Comparison of ENCODE assay signal across 1 cellular context in genomic region chr15:66803182-66803729, GRCh38.
TF ChIP-seq lines count a peak whose summit lies in the region.

No MANE protein-coding gene starts in this region.

TF ChIP-seq in HEK293, 187 proteins besides CTCF, POLR2A, EP300 and RAD21 (continued from another document and continues in another):
- TF ChIP-seq ZNF398 (tag by site-specific recombination; IDR thresholded peaks at IDR 0.05) (no peak), ZNF350 (tag by site-specific recombination; IDR thresholded peaks at IDR 0.05) (no peak), ZNF138 (tag by site-specific recombination; IDR thresholded peaks at IDR 0.05; ENCODE audit: borderline replicate concordance) (no peak), ZNF600 (tag by site-specific recombination; IDR thresholded peaks at IDR 0.05) (peak; percentile 54; the same call in 1 of the 2 replicates), ZNF585B (tag by site-specific recombination; IDR thresholded peaks at IDR 0.05) (no peak), BCL6B (tag by site-specific recombination; IDR thresholded peaks at IDR 0.05) (no peak), ZNF169 (tag by site-specific recombination; IDR thresholded peaks at IDR 0.05) (no peak), RBAK (tag by site-specific recombination; IDR thresholded peaks at IDR 0.05) (no peak), ZNF239 (tag by site-specific recombination; IDR thresholded peaks at IDR 0.05) (no peak), KLF7 (tag by site-specific recombination; IDR thresholded peaks at IDR 0.05; ENCODE audit: borderline replicate concordance) (no peak), ZNF623 (tag by site-specific recombination; IDR thresholded peaks at IDR 0.05) (no peak), ZNF768 (tag by site-specific recombination; IDR thresholded peaks at IDR 0.05) (no peak), ZNF140 (tag by site-specific recombination; IDR thresholded peaks at IDR 0.05) (no peak), ZNF571 (tag by site-specific recombination; IDR thresholded peaks at IDR 0.05) (no peak), ZNF629 (tag by site-specific recombination; IDR thresholded peaks at IDR 0.05) (peak; percentile 56; the same call in 1 of the 2 replicates), SP3 (tag by site-specific recombination; IDR thresholded peaks at IDR 0.05) (peak; percentile 37; the same call in 1 of the 2 replicates), ZBTB1 (tag by site-specific recombination; IDR thresholded peaks at IDR 0.05) (no peak), ZNF510 (tag by site-specific recombination; IDR thresholded peaks at IDR 0.05; ENCODE audit: insufficient replicate concordance) (no peak), ZFP41 (tag by site-specific recombination; IDR thresholded peaks at IDR 0.05; ENCODE audit: borderline replicate concordance) (no peak), HOXA7 (CRISPR knock-in tag; IDR thresholded peaks at IDR 0.05; ENCODE audit: borderline replicate concordance) (no peak), ZNF548 (tag by site-specific recombination; IDR thresholded peaks at IDR 0.05) (no peak), MEIS1 (CRISPR knock-in tag; IDR thresholded peaks at IDR 0.05; ENCODE audit: borderline replicate concordance) (no peak), ZNF248 (tag by site-specific recombination; IDR thresholded peaks at IDR 0.05) (no peak), ZNF16 (tag by site-specific recombination; IDR thresholded peaks at IDR 0.05; ENCODE audit: low read depth) (no peak), ZNF426 (tag by site-specific recombination; IDR thresholded peaks at IDR 0.05) (no peak), ZNF202 (tag by site-specific recombination; IDR thresholded peaks at IDR 0.05; ENCODE audit: borderline replicate concordance) (no peak), ZNF10 (tag by site-specific recombination; IDR thresholded peaks at IDR 0.05) (no peak), KLF9 (tag by site-specific recombination; IDR thresholded peaks at IDR 0.05; ENCODE audit: low read depth) (peak; percentile 74), ZNF335 (tag by site-specific recombination; conservative IDR thresholded peaks at IDR 0.05) (peak; percentile 48), ZNF514 (tag by site-specific recombination; IDR thresholded peaks at IDR 0.05) (no peak), ZNF354C (tag by site-specific recombination; IDR thresholded peaks at IDR 0.05; ENCODE audit: borderline replicate concordance, low read depth) (no peak), ZBTB20 (tag by site-specific recombination; IDR thresholded peaks at IDR 0.05) (peak; percentile 46; the same call in 1 of the 2 replicates), ZNF157 (tag by site-specific recombination; IDR thresholded peaks at IDR 0.05) (no peak), ZNF645 (tag by site-specific recombination; IDR thresholded peaks at IDR 0.05) (no peak), ZNF549 (tag by site-specific recombination; IDR thresholded peaks at IDR 0.05) (no peak), OVOL3 (tag by site-specific recombination; IDR thresholded peaks at IDR 0.05) (no peak), EGR2 (tag by site-specific recombination; IDR thresholded peaks at IDR 0.05; ENCODE audit: low read depth) (no peak), ZNF121 (tag by site-specific recombination; IDR thresholded peaks at IDR 0.05) (no peak), ZNF658 (tag by site-specific recombination; IDR thresholded peaks at IDR 0.05) (no peak), ZFP69B (tag by site-specific recombination; IDR thresholded peaks at IDR 0.05) (peak; percentile 68; the same call in 1 of the 2 replicates), SP7 (tag by site-specific recombination; IDR thresholded peaks at IDR 0.05) (peak; percentile 84), GFI1B (tag by site-specific recombination; IDR thresholded peaks at IDR 0.05) (peak; percentile 60; the same call in 1 of the 2 replicates), ZBTB17 (tag by site-specific recombination; IDR thresholded peaks at IDR 0.05) (peak; percentile 85), ZNF184 (tag by site-specific recombination; IDR thresholded peaks at IDR 0.05) (no peak), ZNF266 (tag by site-specific recombination; IDR thresholded peaks at IDR 0.05; ENCODE audit: low read depth) (no peak)
- TF ChIP-seq, protein P1, sequence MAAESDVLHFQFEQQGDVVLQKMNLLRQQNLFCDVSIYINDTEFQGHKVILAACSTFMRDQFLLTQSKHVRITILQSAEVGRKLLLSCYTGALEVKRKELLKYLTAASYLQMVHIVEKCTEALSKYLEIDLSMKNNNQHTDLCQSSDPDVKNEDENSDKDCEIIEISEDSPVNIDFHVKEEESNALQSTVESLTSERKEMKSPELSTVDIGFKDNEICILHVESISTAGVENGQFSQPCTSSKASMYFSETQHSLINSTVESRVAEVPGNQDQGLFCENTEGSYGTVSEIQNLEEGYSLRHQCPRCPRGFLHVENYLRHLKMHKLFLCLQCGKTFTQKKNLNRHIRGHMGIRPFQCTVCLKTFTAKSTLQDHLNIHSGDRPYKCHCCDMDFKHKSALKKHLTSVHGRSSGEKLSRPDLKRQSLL (tag by site-specific recombination; IDR thresholded peaks at IDR 0.05), result no peak
- TF ChIP-seq, protein P2, sequence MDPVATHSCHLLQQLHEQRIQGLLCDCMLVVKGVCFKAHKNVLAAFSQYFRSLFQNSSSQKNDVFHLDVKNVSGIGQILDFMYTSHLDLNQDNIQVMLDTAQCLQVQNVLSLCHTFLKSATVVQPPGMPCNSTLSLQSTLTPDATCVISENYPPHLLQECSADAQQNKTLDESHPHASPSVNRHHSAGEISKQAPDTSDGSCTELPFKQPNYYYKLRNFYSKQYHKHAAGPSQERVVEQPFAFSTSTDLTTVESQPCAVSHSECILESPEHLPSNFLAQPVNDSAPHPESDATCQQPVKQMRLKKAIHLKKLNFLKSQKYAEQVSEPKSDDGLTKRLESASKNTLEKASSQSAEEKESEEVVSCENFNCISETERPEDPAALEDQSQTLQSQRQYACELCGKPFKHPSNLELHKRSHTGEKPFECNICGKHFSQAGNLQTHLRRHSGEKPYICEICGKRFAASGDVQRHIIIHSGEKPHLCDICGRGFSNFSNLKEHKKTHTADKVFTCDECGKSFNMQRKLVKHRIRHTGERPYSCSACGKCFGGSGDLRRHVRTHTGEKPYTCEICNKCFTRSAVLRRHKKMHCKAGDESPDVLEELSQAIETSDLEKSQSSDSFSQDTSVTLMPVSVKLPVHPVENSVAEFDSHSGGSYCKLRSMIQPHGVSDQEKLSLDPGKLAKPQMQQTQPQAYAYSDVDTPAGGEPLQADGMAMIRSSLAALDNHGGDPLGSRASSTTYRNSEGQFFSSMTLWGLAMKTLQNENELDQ (tag by site-specific recombination; IDR thresholded peaks at IDR 0.05; ENCODE audit: low read depth), result no peak
- TF ChIP-seq, protein P3, sequence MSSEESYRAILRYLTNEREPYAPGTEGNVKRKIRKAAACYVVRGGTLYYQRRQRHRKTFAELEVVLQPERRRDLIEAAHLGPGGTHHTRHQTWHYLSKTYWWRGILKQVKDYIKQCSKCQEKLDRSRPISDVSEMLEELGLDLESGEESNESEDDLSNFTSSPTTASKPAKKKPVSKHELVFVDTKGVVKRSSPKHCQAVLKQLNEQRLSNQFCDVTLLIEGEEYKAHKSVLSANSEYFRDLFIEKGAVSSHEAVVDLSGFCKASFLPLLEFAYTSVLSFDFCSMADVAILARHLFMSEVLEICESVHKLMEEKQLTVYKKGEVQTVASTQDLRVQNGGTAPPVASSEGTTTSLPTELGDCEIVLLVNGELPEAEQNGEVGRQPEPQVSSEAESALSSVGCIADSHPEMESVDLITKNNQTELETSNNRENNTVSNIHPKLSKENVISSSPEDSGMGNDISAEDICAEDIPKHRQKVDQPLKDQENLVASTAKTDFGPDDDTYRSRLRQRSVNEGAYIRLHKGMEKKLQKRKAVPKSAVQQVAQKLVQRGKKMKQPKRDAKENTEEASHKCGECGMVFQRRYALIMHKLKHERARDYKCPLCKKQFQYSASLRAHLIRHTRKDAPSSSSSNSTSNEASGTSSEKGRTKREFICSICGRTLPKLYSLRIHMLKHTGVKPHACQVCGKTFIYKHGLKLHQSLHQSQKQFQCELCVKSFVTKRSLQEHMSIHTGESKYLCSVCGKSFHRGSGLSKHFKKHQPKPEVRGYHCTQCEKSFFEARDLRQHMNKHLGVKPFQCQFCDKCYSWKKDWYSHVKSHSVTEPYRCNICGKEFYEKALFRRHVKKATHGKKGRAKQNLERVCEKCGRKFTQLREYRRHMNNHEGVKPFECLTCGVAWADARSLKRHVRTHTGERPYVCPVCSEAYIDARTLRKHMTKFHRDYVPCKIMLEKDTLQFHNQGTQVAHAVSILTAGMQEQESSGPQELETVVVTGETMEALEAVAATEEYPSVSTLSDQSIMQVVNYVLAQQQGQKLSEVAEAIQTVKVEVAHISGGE (tag by site-specific recombination; conservative IDR thresholded peaks at IDR 0.05; ENCODE audit: low read depth), result peak; percentile 56
- TF ChIP-seq, protein P4, sequence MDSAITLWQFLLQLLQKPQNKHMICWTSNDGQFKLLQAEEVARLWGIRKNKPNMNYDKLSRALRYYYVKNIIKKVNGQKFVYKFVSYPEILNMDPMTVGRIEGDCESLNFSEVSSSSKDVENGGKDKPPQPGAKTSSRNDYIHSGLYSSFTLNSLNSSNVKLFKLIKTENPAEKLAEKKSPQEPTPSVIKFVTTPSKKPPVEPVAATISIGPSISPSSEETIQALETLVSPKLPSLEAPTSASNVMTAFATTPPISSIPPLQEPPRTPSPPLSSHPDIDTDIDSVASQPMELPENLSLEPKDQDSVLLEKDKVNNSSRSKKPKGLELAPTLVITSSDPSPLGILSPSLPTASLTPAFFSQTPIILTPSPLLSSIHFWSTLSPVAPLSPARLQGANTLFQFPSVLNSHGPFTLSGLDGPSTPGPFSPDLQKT (IDR thresholded peaks at IDR 0.05; ENCODE audit: borderline replicate concordance, low read depth, low read length), result no peak
- TF ChIP-seq, protein P5, sequence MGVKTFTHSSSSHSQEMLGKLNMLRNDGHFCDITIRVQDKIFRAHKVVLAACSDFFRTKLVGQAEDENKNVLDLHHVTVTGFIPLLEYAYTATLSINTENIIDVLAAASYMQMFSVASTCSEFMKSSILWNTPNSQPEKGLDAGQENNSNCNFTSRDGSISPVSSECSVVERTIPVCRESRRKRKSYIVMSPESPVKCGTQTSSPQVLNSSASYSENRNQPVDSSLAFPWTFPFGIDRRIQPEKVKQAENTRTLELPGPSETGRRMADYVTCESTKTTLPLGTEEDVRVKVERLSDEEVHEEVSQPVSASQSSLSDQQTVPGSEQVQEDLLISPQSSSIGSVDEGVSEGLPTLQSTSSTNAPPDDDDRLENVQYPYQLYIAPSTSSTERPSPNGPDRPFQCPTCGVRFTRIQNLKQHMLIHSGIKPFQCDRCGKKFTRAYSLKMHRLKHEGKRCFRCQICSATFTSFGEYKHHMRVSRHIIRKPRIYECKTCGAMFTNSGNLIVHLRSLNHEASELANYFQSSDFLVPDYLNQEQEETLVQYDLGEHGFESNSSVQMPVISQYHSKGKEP (tag by site-specific recombination; IDR thresholded peaks at IDR 0.05), result no peak
- TF ChIP-seq, protein P6, sequence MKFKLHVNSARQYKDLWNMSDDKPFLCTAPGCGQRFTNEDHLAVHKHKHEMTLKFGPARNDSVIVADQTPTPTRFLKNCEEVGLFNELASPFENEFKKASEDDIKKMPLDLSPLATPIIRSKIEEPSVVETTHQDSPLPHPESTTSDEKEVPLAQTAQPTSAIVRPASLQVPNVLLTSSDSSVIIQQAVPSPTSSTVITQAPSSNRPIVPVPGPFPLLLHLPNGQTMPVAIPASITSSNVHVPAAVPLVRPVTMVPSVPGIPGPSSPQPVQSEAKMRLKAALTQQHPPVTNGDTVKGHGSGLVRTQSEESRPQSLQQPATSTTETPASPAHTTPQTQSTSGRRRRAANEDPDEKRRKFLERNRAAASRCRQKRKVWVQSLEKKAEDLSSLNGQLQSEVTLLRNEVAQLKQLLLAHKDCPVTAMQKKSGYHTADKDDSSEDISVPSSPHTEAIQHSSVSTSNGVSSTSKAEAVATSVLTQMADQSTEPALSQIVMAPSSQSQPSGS (tag by site-specific recombination; IDR thresholded peaks at IDR 0.05; ENCODE audit: low read depth), result no peak
